ENCODE assay signal across 14 cellular contexts in genomic region chr13:98214008-98214643, GRCh38. TPM values are rescaled to one million over a fixed set of nuclear protein-coding genes. Genes with fewer than 3 reads are reported as not detected.
DNase-seq lines count a peak whose midpoint lies in the region; ATAC-seq and TF ChIP-seq lines count a peak whose summit lies in the region.
"Had no signal": no experiment of that assay in that cellular context is flagged by ENCODE, and none has a peak within 500 bp of the region (broad histone marks: within the 10 kb centered on the region; RNA-seq: fewer than 3 reads in every experiment).

No MANE protein-coding gene starts in this region.

- H3K4me2 ChIP-seq in osteoblast (ENCODE audit: insufficient read depth, low read length): no peak overlapping the region

- CTCF ChIA-PET in activated CD4-positive, alpha-beta memory T cell treated with anti-CD3 and anti-CD28 coated beads, Interleukin-2, amount 10 ng/mL, durations not matched to agents 7 days and 5 days (lab: Charles Lee): no interaction called here

- H3K27ac ChIP-seq in osteoblast (ENCODE audit: low read depth, low read length): peak overlapping the region; percentile 90

- H2AFZ ChIP-seq in osteoblast (ENCODE audit: low read length): no peak overlapping the region

- H3K27me3 ChIP-seq in osteoblast (ENCODE audit: insufficient read depth, low read length): no peaks in the 10 kb centered on the region
- H3K27me3 ChIP-seq: spleen had no signal

- peaks cover 65% of the 10 kb centered on the region for H3K79me2 ChIP-seq in osteoblast (ENCODE audit: insufficient read depth, low read length)

- no peaks in the 10 kb centered on the region for H3K36me3 Mint-ChIP-seq in activated T-cell treated with anti-CD3 and anti-CD28 coated beads, Interleukin-2, amount 50 U/mL, for 72 hours (ENCODE audit: insufficient read depth in 2 of 2)
- H3K36me3 Mint-ChIP-seq in CD14-positive monocyte: no peaks in the 10 kb centered on the region
- no peaks in the 10 kb centered on the region for H3K36me3 Mint-ChIP-seq in activated CD4-positive, alpha-beta memory T cell treated with anti-CD3 and anti-CD28 coated beads, Interleukin-2, amount 10 ng/mL, durations not matched to agents 7 days and 5 days (ENCODE audit: low read depth)
- no peaks in the 10 kb centered on the region for H3K36me3 Mint-ChIP-seq in activated T-helper 1 cell treated with anti-CD3 and anti-CD28 coated beads, Interleukin-12 subunit alpha, Interleukin-12 subunit beta, Interleukin-2, Interleukin-4 antibody, amounts not matched to agents 30 ng/mL and 10 ng/mL and 1 ng/mL, durations not matched to agents 14 hours and 24 hours and 36 hours (ENCODE audit: low read depth)
- H3K36me3 Mint-ChIP-seq: immature natural killer cell, T-cell had no signal

- TF ChIP-seq CTCF in osteoblast (IDR thresholded peaks at IDR 0.05; ENCODE audit: extremely low read depth, low read depth, low read length): no peak
- no peak for TF ChIP-seq CTCF in CD14-positive monocyte (IDR thresholded peaks at IDR 0.05)

- H3K36me3 ChIP-seq in osteoblast (ENCODE audit: insufficient read depth, low read length): peaks cover 24% of the 10 kb centered on the region

- no peaks in the 10 kb centered on the region for H4K20me1 ChIP-seq in osteoblast (ENCODE audit: insufficient read depth, low read length)

- no peaks in the 10 kb centered on the region for H3K9me3 ChIP-seq in osteoblast (ENCODE audit: low read depth, low read length)
- H3K9me3 ChIP-seq: spleen had no signal

- H3K27me3 Mint-ChIP-seq in activated T-cell treated with anti-CD3 and anti-CD28 coated beads, Interleukin-2, amount 50 U/mL, for 72 hours (ENCODE audit: low read depth): peaks cover 4% of the 10 kb centered on the region
- H3K27me3 Mint-ChIP-seq in CD14-positive monocyte (ENCODE audit: low read depth in 3 of 3): peaks cover 0 to 2% (median 1%) of the 10 kb centered on the region in 3 donors
- H3K27me3 Mint-ChIP-seq in activated CD4-positive, alpha-beta memory T cell treated with anti-CD3 and anti-CD28 coated beads, Interleukin-2, amount 10 ng/mL, durations not matched to agents 7 days and 5 days: peaks cover 1% of the 10 kb centered on the region
- H3K27me3 Mint-ChIP-seq in activated T-helper 1 cell treated with anti-CD3 and anti-CD28 coated beads, Interleukin-12 subunit alpha, Interleukin-12 subunit beta, Interleukin-2, Interleukin-4 antibody, amounts not matched to agents 30 ng/mL and 10 ng/mL and 1 ng/mL, durations not matched to agents 14 hours and 24 hours and 36 hours (ENCODE audit: insufficient read depth): no peaks in the 10 kb centered on the region

- DNase-seq in AG20443 (ENCODE audit: low spot score) (peak; percentile 22), NCI-H226 (peak; percentile 52), fibroblast of peridontal ligament (ENCODE audit: extremely low read depth) (peak; percentile 48), osteoblast (ENCODE audit: insufficient read length, low spot score, missing footprints) (peak; percentile 65), CD14-positive monocyte (ENCODE audit: low spot score) (no peak)
- no peak for DNase-seq in activated T-cell treated with anti-CD3 and anti-CD28 coated beads, Interleukin-2, amount 50 U/mL, for 72 hours
- no peak for DNase-seq in activated CD4-positive, alpha-beta memory T cell treated with anti-CD3 and anti-CD28 coated beads, Interleukin-2, amount 10 ng/mL, durations not matched to agents 7 days and 5 days
- DNase-seq in activated T-helper 1 cell treated with anti-CD3 and anti-CD28 coated beads, Interleukin-12 subunit alpha, Interleukin-12 subunit beta, Interleukin-2, Interleukin-4 antibody, amounts not matched to agents 30 ng/mL and 10 ng/mL and 1 ng/mL, durations not matched to agents 14 hours and 24 hours and 36 hours (ENCODE audit: low spot score): no peak
- DNase-seq: COR-L47, H7, immature natural killer cell, NCI-H146, spleen, T-cell had no signal

- H3K4me3 ChIP-seq in osteoblast (ENCODE audit: insufficient read depth, low read length): no peak overlapping the region
- H3K4me3 ChIP-seq: spleen had no signal

- intact Hi-C loops in CD14-positive monocyte (cut with micrococcal nuclease): no loop called here
- intact Hi-C loops in activated T-helper 1 cell treated with anti-CD3 and anti-CD28 coated beads, Interleukin-12 subunit alpha, Interleukin-12 subunit beta, Interleukin-2, Interleukin-4 antibody, amounts not matched to agents 30 ng/mL and 10 ng/mL and 1 ng/mL, durations not matched to agents 14 hours and 24 hours and 36 hours (cut with micrococcal nuclease): no loop called here

- no peaks in the 10 kb centered on the region for H3K4me1 Mint-ChIP-seq in activated T-cell treated with anti-CD3 and anti-CD28 coated beads, Interleukin-2, amount 50 U/mL, for 72 hours (ENCODE audit: low read depth)
- H3K4me1 Mint-ChIP-seq in CD14-positive monocyte: no peaks in the 10 kb centered on the region
- H3K4me1 Mint-ChIP-seq in activated CD4-positive, alpha-beta memory T cell treated with anti-CD3 and anti-CD28 coated beads, Interleukin-2, amount 10 ng/mL, durations not matched to agents 7 days and 5 days: no peaks in the 10 kb centered on the region
- H3K4me1 Mint-ChIP-seq in activated T-helper 1 cell treated with anti-CD3 and anti-CD28 coated beads, Interleukin-12 subunit alpha, Interleukin-12 subunit beta, Interleukin-2, Interleukin-4 antibody, amounts not matched to agents 30 ng/mL and 10 ng/mL and 1 ng/mL, durations not matched to agents 14 hours and 24 hours and 36 hours (ENCODE audit: low read depth): no peaks in the 10 kb centered on the region
- H3K4me1 Mint-ChIP-seq: immature natural killer cell, T-cell had no signal

- peaks cover 43% of the 10 kb centered on the region for H3K4me1 ChIP-seq in osteoblast (ENCODE audit: insufficient read depth, low read length)

- ATAC-seq in activated T-cell treated with anti-CD3 and anti-CD28 coated beads, Interleukin-2, amount 50 U/mL, for 72 hours (replicated peaks in 1 of 2): no peak
- ATAC-seq: T-cell had no signal

- POLR2A ChIA-PET in activated CD4-positive, alpha-beta memory T cell treated with anti-CD3 and anti-CD28 coated beads, Interleukin-2, amount 10 ng/mL, durations not matched to agents 7 days and 5 days (lab: Charles Lee): no interaction called here

- H3K27ac Mint-ChIP-seq in activated T-cell treated with anti-CD3 and anti-CD28 coated beads, Interleukin-2, amount 50 U/mL, for 72 hours: no peak overlapping the region
- peak overlapping the region in 1 of 7 donors; percentile 50 for H3K27ac Mint-ChIP-seq in CD14-positive monocyte
- H3K27ac Mint-ChIP-seq in activated CD4-positive, alpha-beta memory T cell treated with anti-CD3 and anti-CD28 coated beads, Interleukin-2, amount 10 ng/mL, durations not matched to agents 7 days and 5 days: no peak overlapping the region
- H3K27ac Mint-ChIP-seq in activated T-helper 1 cell treated with anti-CD3 and anti-CD28 coated beads, Interleukin-12 subunit alpha, Interleukin-12 subunit beta, Interleukin-2, Interleukin-4 antibody, amounts not matched to agents 30 ng/mL and 10 ng/mL and 1 ng/mL, durations not matched to agents 14 hours and 24 hours and 36 hours: no peak overlapping the region
- H3K27ac Mint-ChIP-seq: immature natural killer cell, T-cell had no signal

- no peaks in the 10 kb centered on the region for H3K9me3 Mint-ChIP-seq in activated T-cell treated with anti-CD3 and anti-CD28 coated beads, Interleukin-2, amount 50 U/mL, for 72 hours
- peaks cover 5 to 16% (median 8%) of the 10 kb centered on the region in 7 donors for H3K9me3 Mint-ChIP-seq in CD14-positive monocyte
- no peaks in the 10 kb centered on the region for H3K9me3 Mint-ChIP-seq in activated CD4-positive, alpha-beta memory T cell treated with anti-CD3 and anti-CD28 coated beads, Interleukin-2, amount 10 ng/mL, durations not matched to agents 7 days and 5 days
- no peaks in the 10 kb centered on the region for H3K9me3 Mint-ChIP-seq in activated T-helper 1 cell treated with anti-CD3 and anti-CD28 coated beads, Interleukin-12 subunit alpha, Interleukin-12 subunit beta, Interleukin-2, Interleukin-4 antibody, amounts not matched to agents 30 ng/mL and 10 ng/mL and 1 ng/mL, durations not matched to agents 14 hours and 24 hours and 36 hours
- H3K9me3 Mint-ChIP-seq: immature natural killer cell had no signal

- no peak overlapping the region for H3K4me3 Mint-ChIP-seq in activated T-cell treated with anti-CD3 and anti-CD28 coated beads, Interleukin-2, amount 50 U/mL, for 72 hours
- H3K4me3 Mint-ChIP-seq in CD14-positive monocyte: no peak overlapping the region
- no peak overlapping the region for H3K4me3 Mint-ChIP-seq in activated CD4-positive, alpha-beta memory T cell treated with anti-CD3 and anti-CD28 coated beads, Interleukin-2, amount 10 ng/mL, durations not matched to agents 7 days and 5 days
- H3K4me3 Mint-ChIP-seq in activated T-helper 1 cell treated with anti-CD3 and anti-CD28 coated beads, Interleukin-12 subunit alpha, Interleukin-12 subunit beta, Interleukin-2, Interleukin-4 antibody, amounts not matched to agents 30 ng/mL and 10 ng/mL and 1 ng/mL, durations not matched to agents 14 hours and 24 hours and 36 hours: no peak overlapping the region
- H3K4me3 Mint-ChIP-seq: immature natural killer cell, T-cell had no signal

RNA-seq across cellular contexts. Expression of gene RNF113B, which starts 37.1 kb away (rescaled TPM):
- not detected in 2 replicates for total RNA-seq in osteoblast
- not detected for total RNA-seq in activated T-cell treated with anti-CD3 and anti-CD28 coated beads, Interleukin-2, amount 50 U/mL, for 72 hours
- not detected for polyA plus RNA-seq in CD14-positive monocyte
- not detected for total RNA-seq in activated CD4-positive, alpha-beta memory T cell treated with anti-CD3 and anti-CD28 coated beads, Interleukin-2, amount 10 ng/mL, durations not matched to agents 7 days and 5 days
- not detected in 2 replicates for total RNA-seq in activated T-helper 1 cell treated with anti-CD3 and anti-CD28 coated beads, Interleukin-12 subunit alpha, Interleukin-12 subunit beta, Interleukin-2, Interleukin-4 antibody, amounts not matched to agents 30 ng/mL and 10 ng/mL and 1 ng/mL, durations not matched to agents 14 hours and 24 hours and 36 hours
- total RNA-seq: H7, spleen, T-cell had no signal
- polyA plus RNA-seq: immature natural killer cell, spleen had no signal

Comparison
In these comparisons a context has a peak if more than half of its experiments do, and no peak if none do; other contexts are left out.
1. DNase-seq: peak in AG20443 (single experiment), NCI-H226 (single experiment), fibroblast of peridontal ligament (single experiment) and osteoblast (single experiment); none in activated T-cell treated with anti-CD3 and anti-CD28 coated beads, Interleukin-2, amount 50 U/mL, for 72 hours (0 of 2), CD14-positive monocyte (single experiment), activated CD4-positive, alpha-beta memory T cell treated with anti-CD3 and anti-CD28 coated beads, Interleukin-2, amount 10 ng/mL, durations not matched to agents 7 days and 5 days (single experiment) and activated T-helper 1 cell treated with anti-CD3 and anti-CD28 coated beads, Interleukin-12 subunit alpha, Interleukin-12 subunit beta, Interleukin-2, Interleukin-4 antibody, amounts not matched to agents 30 ng/mL and 10 ng/mL and 1 ng/mL, durations not matched to agents 14 hours and 24 hours and 36 hours (single experiment).